ENCODE assay signal across 1 cellular context in the genomic region with DNA sequence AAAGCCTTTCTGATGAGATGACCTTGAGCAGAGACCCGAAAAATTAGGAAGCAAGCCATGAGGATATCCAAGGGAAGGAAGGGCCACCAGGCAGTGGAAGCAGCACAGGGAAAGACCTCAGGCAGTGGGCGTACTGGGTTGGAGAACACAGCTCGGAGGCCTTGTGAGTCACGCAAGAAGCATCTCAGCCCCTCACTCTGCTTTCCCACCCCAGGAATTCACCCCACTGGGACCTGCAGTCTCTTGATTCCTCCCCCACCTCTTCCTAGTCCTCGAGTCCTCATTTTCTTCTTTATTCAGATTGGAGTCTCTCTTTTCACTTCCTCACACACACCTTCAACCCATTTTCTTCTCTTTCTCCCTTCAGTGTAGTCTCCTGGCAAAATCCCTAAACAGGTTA.
TF ChIP-seq lines count a peak whose summit lies in the region.

No MANE protein-coding gene starts in this region.

TF ChIP-seq in liver, 16 proteins besides CTCF, POLR2A, EP300 and RAD21 (continued from another document):
- TF ChIP-seq, protein P1, sequence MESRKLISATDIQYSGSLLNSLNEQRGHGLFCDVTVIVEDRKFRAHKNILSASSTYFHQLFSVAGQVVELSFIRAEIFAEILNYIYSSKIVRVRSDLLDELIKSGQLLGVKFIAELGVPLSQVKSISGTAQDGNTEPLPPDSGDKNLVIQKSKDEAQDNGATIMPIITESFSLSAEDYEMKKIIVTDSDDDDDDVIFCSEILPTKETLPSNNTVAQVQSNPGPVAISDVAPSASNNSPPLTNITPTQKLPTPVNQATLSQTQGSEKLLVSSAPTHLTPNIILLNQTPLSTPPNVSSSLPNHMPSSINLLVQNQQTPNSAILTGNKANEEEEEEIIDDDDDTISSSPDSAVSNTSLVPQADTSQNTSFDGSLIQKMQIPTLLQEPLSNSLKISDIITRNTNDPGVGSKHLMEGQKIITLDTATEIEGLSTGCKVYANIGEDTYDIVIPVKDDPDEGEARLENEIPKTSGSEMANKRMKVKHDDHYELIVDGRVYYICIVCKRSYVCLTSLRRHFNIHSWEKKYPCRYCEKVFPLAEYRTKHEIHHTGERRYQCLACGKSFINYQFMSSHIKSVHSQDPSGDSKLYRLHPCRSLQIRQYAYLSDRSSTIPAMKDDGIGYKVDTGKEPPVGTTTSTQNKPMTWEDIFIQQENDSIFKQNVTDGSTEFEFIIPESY (IDR thresholded peaks at IDR 0.05), result no peak
- TF ChIP-seq EGR1 (IDR thresholded peaks at IDR 0.05; ENCODE audit: low read depth in 2 of 2) (no peak), GABPA (IDR thresholded peaks at IDR 0.05 in 1 of 2, conservative IDR thresholded peaks at IDR 0.05 in 1 of 2) (no peak), TAF1 (conservative IDR thresholded peaks at IDR 0.05) (no peak), YY1 (IDR thresholded peaks at IDR 0.05) (no peak), SP1 (IDR thresholded peaks at IDR 0.05) (no peak)
- TF ChIP-seq, protein P2, sequence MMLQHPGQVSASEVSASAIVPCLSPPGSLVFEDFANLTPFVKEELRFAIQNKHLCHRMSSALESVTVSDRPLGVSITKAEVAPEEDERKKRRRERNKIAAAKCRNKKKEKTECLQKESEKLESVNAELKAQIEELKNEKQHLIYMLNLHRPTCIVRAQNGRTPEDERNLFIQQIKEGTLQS (IDR thresholded peaks at IDR 0.05), result no peak
